ENCODE assay signal across 8 cellular contexts in genomic region chr3:196537319-196537984, GRCh38. TPM values are rescaled to one million over a fixed set of nuclear protein-coding genes. Genes with fewer than 3 reads are reported as not detected.
DNase-seq lines count a peak whose midpoint lies in the region; TF ChIP-seq lines count a peak whose summit lies in the region.

No MANE protein-coding gene starts in this region.

- H3K4me3 ChIP-seq in cardiac muscle cell (no peak overlapping the region), ascending aorta (no peak overlapping the region)

- H3K27ac ChIP-seq in cardiac muscle cell (no peak overlapping the region), ascending aorta (no peak overlapping the region)

- H3K4me1 ChIP-seq in cardiac muscle cell (ENCODE audit: low read depth) (no peaks in the 10 kb centered on the region), ascending aorta (no peaks in the 10 kb centered on the region)

- H3K9me3 ChIP-seq in cardiac muscle cell (ENCODE audit: low read depth): no peaks in the 10 kb centered on the region
- no peaks in the 10 kb centered on the region for H3K9me3 ChIP-seq in ascending aorta

- DNase-seq in cardiac muscle cell (ENCODE audit: low read depth in 1 of 2, low spot score in 1 of 2): peak in 1 of 2 donors; percentile 48
- DNase-seq in cardiac septum (ENCODE audit: low spot score): no peak
- DNase-seq in T follicular helper cell (ENCODE audit: low read depth): peak; percentile 51
- DNase-seq in ascending aorta (ENCODE audit: low spot score in 2 of 2): no peak
- peak; percentile 26 for DNase-seq in left kidney (ENCODE audit: low read depth, low spot score)
- DNase-seq in stimulated activated CD8-positive, alpha-beta memory T cell treated with anti-CD3 and anti-CD28 coated beads, Interleukin-15, amount 100 ng/mL, for 1 hour (ENCODE audit: low read depth): peak; percentile 60
- no peak for DNase-seq in NCI-H146 treated with DMSO at 0.1 percent for 48 hours (lab: John Stamatoyannopoulos, UW; ENCODE audit: unreplicated experiment)
- DNase-seq in HCEC 1CT: no peak

- peak; percentile 58 for TF ChIP-seq CTCF in cardiac muscle cell (IDR thresholded peaks at IDR 0.05; ENCODE audit: low read depth, low read length)
- peak; percentile 41 to 63 (median 60) for TF ChIP-seq CTCF in ascending aorta (IDR thresholded peaks at IDR 0.05)

- intact Hi-C loops in cardiac septum (cut with DNase I) (loop anchor here (5.0 kb wide), 1 partner anchor 150 kb away; no protein-coding TSS in a partner anchor), ascending aorta (cut with DNase I) (loop anchor here (5.0 kb wide), 1 partner anchor 150 kb away; no protein-coding TSS in a partner anchor)

- H3K27me3 ChIP-seq in cardiac muscle cell (no peaks in the 10 kb centered on the region), ascending aorta (no peaks in the 10 kb centered on the region)

- H3K36me3 ChIP-seq in cardiac muscle cell (no peaks in the 10 kb centered on the region), ascending aorta (no peaks in the 10 kb centered on the region)

RNA-seq across cellular contexts. Expression of gene SMCO1, which starts 22.3 kb away (rescaled TPM):
- 0.45 and 0.99 TPM in 2 replicates for total RNA-seq in cardiac muscle cell
- 1.7 and 2.3 TPM in 2 replicates for polyA plus RNA-seq in cardiac muscle cell
- 28.7 TPM for total RNA-seq in cardiac septum
- not detected for total RNA-seq in ascending aorta

RNA-seq across cellular contexts. Expression of gene WDR53, which starts 30.9 kb away (rescaled TPM):
- total RNA-seq in cardiac muscle cell: 8.9 and 10.3 TPM in 2 replicates
- 9.5 and 11.2 TPM in 2 replicates for polyA plus RNA-seq in cardiac muscle cell
- total RNA-seq in cardiac septum: 8.4 TPM
- total RNA-seq in ascending aorta: 0.21 TPM

RNA-seq across cellular contexts. Expression of gene FBXO45, which starts 31.0 kb away (rescaled TPM):
- total RNA-seq in cardiac muscle cell (4.7 and 5.9 TPM in 2 replicates), cardiac septum (6.4 TPM), ascending aorta (0.64 TPM)
- 9.1 TPM in 2 replicates for polyA plus RNA-seq in cardiac muscle cell

RNA-seq across cellular contexts. Expression of gene RNF168, which starts 33.9 kb away (rescaled TPM):
- total RNA-seq in cardiac muscle cell (14.7 and 19.0 TPM in 2 replicates), cardiac septum (21.8 TPM), ascending aorta (16.0 TPM)
- 9.9 and 11.1 TPM in 2 replicates for polyA plus RNA-seq in cardiac muscle cell

Comparison
In these comparisons a context has a peak if more than half of its experiments do, and no peak if none do; other contexts are left out.
1. RNA of gene SMCO1, which starts 22.3 kb away (total RNA-seq): 28.7 TPM in cardiac septum (single experiment); 0.45 to 0.99 TPM in cardiac muscle cell and not detected in ascending aorta (single experiment); every median in the first group is over 10 times any median in the second.
2. DNase-seq: peak in T follicular helper cell (single experiment), left kidney (single experiment) and stimulated activated CD8-positive, alpha-beta memory T cell treated with anti-CD3 and anti-CD28 coated beads, Interleukin-15, amount 100 ng/mL, for 1 hour (single experiment); none in cardiac septum (single experiment), ascending aorta (0 of 2), NCI-H146 treated with DMSO at 0.1 percent for 48 hours (single experiment) and HCEC 1CT (single experiment).